Comparison of ENCODE assay signal across 10 cellular contexts in genomic region chr11:117199916-117200812, GRCh38. TPM values are rescaled to one million over a fixed set of nuclear protein-coding genes. Genes with fewer than 3 reads are reported as not detected.
DNase-seq lines count a peak whose midpoint lies in the region; FAIRE-seq and TF ChIP-seq lines count a peak whose summit lies in the region.
"Had no signal": no experiment of that assay in that cellular context is flagged by ENCODE, and none has a peak within 500 bp of the region (broad histone marks: within the 10 kb centered on the region; RNA-seq: fewer than 3 reads in every experiment).

No MANE protein-coding gene starts in this region.

- H3K36me3 Mint-ChIP-seq in Caco-2 (ENCODE audit: insufficient read depth, unreplicated experiment) = peaks cover 47% of the 10 kb centered on the region
- peaks cover 36% of the 10 kb centered on the region for H3K36me3 Mint-ChIP-seq in astrocyte (ENCODE audit: low read depth, unreplicated experiment)

- H3K4me1 Mint-ChIP-seq in Caco-2 (ENCODE audit: low read depth, unreplicated experiment) = peaks cover 34% of the 10 kb centered on the region
- H3K4me1 Mint-ChIP-seq in astrocyte (ENCODE audit: low read depth, unreplicated experiment) = peaks cover 52% of the 10 kb centered on the region

- no peaks in the 10 kb centered on the region for H3K9me3 Mint-ChIP-seq in Caco-2 (ENCODE audit: unreplicated experiment)
- no peaks in the 10 kb centered on the region for H3K9me3 Mint-ChIP-seq in astrocyte (ENCODE audit: unreplicated experiment)
- H3K9me3 Mint-ChIP-seq: activated T-cell treated with anti-CD3 and anti-CD28 coated beads, Interleukin-2, amount 50 U/mL, for 4 hours had no signal

- no peak overlapping the region for H3K4me3 ChIP-seq in Caco-2 (ENCODE audit: low read depth, low read length)
- H3K4me3 ChIP-seq in astrocyte (ENCODE audit: insufficient read depth, low read depth, low read length) = peak overlapping the region; percentile 83
- peak overlapping the region; percentile 60 for H3K4me3 ChIP-seq in iPS-11a (ENCODE audit: low read depth, low read length)
- peak overlapping the region; percentile 59 to 90 (median 86) for H3K4me3 ChIP-seq in sigmoid colon

- H3K27me3 Mint-ChIP-seq in Caco-2 (ENCODE audit: insufficient read depth, unreplicated experiment) (no peaks in the 10 kb centered on the region), astrocyte (ENCODE audit: low read depth, unreplicated experiment) (no peaks in the 10 kb centered on the region)

- peak overlapping the region; percentile 98 for H3K4me2 ChIP-seq in astrocyte (ENCODE audit: low read length)

- H3K4me1 ChIP-seq in Caco-2 (peaks cover 37% of the 10 kb centered on the region), astrocyte (ENCODE audit: insufficient read depth, low read length) (peaks cover 51% of the 10 kb centered on the region), sigmoid colon (peaks cover 0 to 49% (median 44%) of the 10 kb centered on the region in 4 donors)

- DNase-seq in Caco-2 = no peak
- no peak for DNase-seq in astrocyte (ENCODE audit: low read depth)
- DNase-seq in sigmoid colon = no peak
- no peak for DNase-seq in KBM-7
- no peak for DNase-seq in SW 1271 (lab: John Stamatoyannopoulos, UW)
- no peak for DNase-seq in NCI-H1436 treated with DMSO at 0.1 percent for 48 hours (lab: John Stamatoyannopoulos, UW)
- DNase-seq in NCI-H748 (lab: John Stamatoyannopoulos, UW; ENCODE audit: unreplicated experiment) = no peak
- DNase-seq: activated T-cell treated with anti-CD3 and anti-CD28 coated beads, Interleukin-2, amount 50 U/mL, for 4 hours; NCI-H1694 treated with DMSO at 0.1 percent for 48 hours had no signal

- H3K27me3 ChIP-seq in Caco-2 (replicated peaks; ENCODE audit: control insufficient read depth, insufficient read depth, low read length) (no peaks in the 10 kb centered on the region), astrocyte (ENCODE audit: insufficient read depth, low read length) (no peaks in the 10 kb centered on the region), sigmoid colon (no peaks in the 10 kb centered on the region)

- intact Hi-C loops in Caco-2 (cut with micrococcal nuclease; ENCODE audit: unreplicated experiment) (loop anchor here (1.0 to 2.0 kb wide), 2 partner anchors 22 to 27 kb away; partner anchors contain the start of gene SIDT2), sigmoid colon (cut with DNase I) (loop anchor here (5.0 kb wide), 1 partner anchor 53 kb away; no protein-coding TSS in a partner anchor)

- peak overlapping the region; percentile 76 for H3K27ac ChIP-seq in astrocyte (ENCODE audit: low read depth, low read length)
- H3K27ac ChIP-seq in sigmoid colon = peak overlapping the region; percentile 90 to 99 (median 96)

- TF ChIP-seq POLR2A in sigmoid colon (IDR thresholded peaks at IDR 0.05) = peak in 1 of 2 donors; percentile 33

- H3K36me3 ChIP-seq in Caco-2 (ENCODE audit: control insufficient read depth, insufficient read depth, low read length) (no peaks in the 10 kb centered on the region), astrocyte (ENCODE audit: insufficient read depth, low read length) (peaks cover 25% of the 10 kb centered on the region), sigmoid colon (peaks cover 30 to 57% (median 39%) of the 10 kb centered on the region in 4 donors)

- CTCF ChIA-PET in Caco-2 (lab: Charles Lee) = interaction anchor here (0.5 kb wide), 1 partner anchor 14 kb away, joined by 3 read pairs; no protein-coding TSS in a partner anchor

- FAIRE-seq in astrocyte (lab: Jason Lieb, UNC) = peak; percentile 52

- H3K27ac Mint-ChIP-seq in Caco-2 (ENCODE audit: unreplicated experiment) = peak overlapping the region; percentile 86
- H3K27ac Mint-ChIP-seq in astrocyte (ENCODE audit: unreplicated experiment) = peak overlapping the region; percentile 99

- H3K4me3 Mint-ChIP-seq in Caco-2 (ENCODE audit: unreplicated experiment) = peak overlapping the region; percentile 72
- peak overlapping the region; percentile 97 for H3K4me3 Mint-ChIP-seq in astrocyte (ENCODE audit: unreplicated experiment)
- H3K4me3 Mint-ChIP-seq: activated T-cell treated with anti-CD3 and anti-CD28 coated beads, Interleukin-2, amount 50 U/mL, for 4 hours had no signal

- H4K20me1 ChIP-seq in astrocyte (ENCODE audit: insufficient read depth, low read length) = peaks cover 59% of the 10 kb centered on the region

- H3K79me2 ChIP-seq in astrocyte (ENCODE audit: insufficient read depth, low read length) = peaks cover 77% of the 10 kb centered on the region

- H3K9ac ChIP-seq in astrocyte (ENCODE audit: low read length) = peak overlapping the region; percentile 91

- TF ChIP-seq CTCF in Caco-2 (IDR thresholded peaks at IDR 0.05; ENCODE audit: insufficient read depth in 1 of 2, low read depth in 1 of 2, low read length in 1 of 2, severe bottlenecking in 1 of 2, unreplicated experiment in 1 of 2) = no peak
- no peak for TF ChIP-seq CTCF in astrocyte (IDR thresholded peaks at IDR 0.05; ENCODE audit: insufficient read depth, low read depth, low read length)
- no peak for TF ChIP-seq CTCF in sigmoid colon (IDR thresholded peaks at IDR 0.05)

- POLR2A ChIA-PET in Caco-2 (lab: Charles Lee) = interaction anchor here (0.9 to 1.6 kb wide), 2 partner anchors 22 to 56 kb away, joined by 3 to 6 read pairs; partner anchors contain the start of genes PAFAH1B2 and SIDT2

- no peak for TF ChIP-seq EP300 in sigmoid colon (IDR thresholded peaks at IDR 0.05)

- WGBS in sigmoid colon, 2 donors = 65 to 67% methylated on average over 13 of the region's 13 CpGs

- in situ Hi-C loops in KBM-7 (cut with MboI; ENCODE audit: low pct_unique_long_range_greater_than_20kb, low sequenced_read_pairs) = no loop called here

- BruUV-seq in Caco-2 (replicated peaks; lab: Mats Ljungman, UMichigan) = no TSS peak

- H3K9me3 ChIP-seq in Caco-2 (no peaks in the 10 kb centered on the region), astrocyte (ENCODE audit: insufficient read depth, low read depth, low read length) (no peaks in the 10 kb centered on the region), sigmoid colon (no peaks in the 10 kb centered on the region)

- no peak overlapping the region for H2AFZ ChIP-seq in astrocyte (ENCODE audit: low read depth, low read length)

RNA-seq across cellular contexts. Expression of gene TAGLN, which starts 1.0 kb away (rescaled TPM):
- total RNA-seq in Caco-2 (2022) (303 and 588 TPM in 2 replicates), astrocyte (3,676 and 4,004 TPM in 2 replicates), sigmoid colon (over 10,000 TPM in 3 of 4 donors, 1,000 to 10,000 TPM in 1; 6,854 to 14,048 (median 12,596) TPM)
- polyA plus RNA-seq in sigmoid colon = 1,000 to 10,000 TPM in 1 of 3 donors, 100 to 1,000 TPM in 2; 112 to 1,100 (median 337) TPM

RNA-seq across cellular contexts. Expression of gene SIDT2, which starts 21.6 kb away (rescaled TPM):
- total RNA-seq in Caco-2 (2022) = 57.2 and 61.7 TPM in 2 replicates
- total RNA-seq in astrocyte = 54.8 and 55.8 TPM in 2 replicates
- total RNA-seq in sigmoid colon = 10 to 100 TPM; 20.7 to 50.7 (median 28.5) TPM
- 10 to 100 TPM in 2 of 3 donors, 1 to 10 TPM in 1; 7.6 to 33.1 (median 12.0) TPM for polyA plus RNA-seq in sigmoid colon

RNA-seq across cellular contexts. Expression of gene PCSK7, which starts 31.7 kb away (rescaled TPM):
- total RNA-seq in Caco-2 (2022) (120 and 132 TPM in 2 replicates), astrocyte (43.6 and 53.3 TPM in 2 replicates), sigmoid colon (10 to 100 TPM; 22.1 to 55.1 (median 31.1) TPM)
- 100 to 1,000 TPM in 1 of 3 donors, 10 to 100 TPM in 2; 18.0 to 116 (median 21.7) TPM for polyA plus RNA-seq in sigmoid colon

RNA-seq across cellular contexts. Expression of gene RNF214, which starts 32.3 kb away (rescaled TPM):
- 51.2 and 55.8 TPM in 2 replicates for total RNA-seq in Caco-2 (2022)
- total RNA-seq in astrocyte = 20.7 and 23.6 TPM in 2 replicates
- total RNA-seq in sigmoid colon = 10 to 100 TPM; 11.1 to 23.8 (median 12.8) TPM
- polyA plus RNA-seq in sigmoid colon = 10 to 100 TPM in 2 of 3 donors, 1 to 10 TPM in 1; 6.2 to 12.0 (median 10.2) TPM

RNA-seq across cellular contexts. Expression of gene PAFAH1B2, which starts 56.1 kb away (rescaled TPM):
- total RNA-seq in Caco-2 (2022) = 167 and 168 TPM in 2 replicates
- 139 and 142 TPM in 2 replicates for total RNA-seq in astrocyte
- total RNA-seq in sigmoid colon = 10 to 100 TPM; 42.1 to 76.4 (median 58.0) TPM
- polyA plus RNA-seq in sigmoid colon = 10 to 100 TPM; 26.0 to 33.1 (median 28.8) TPM
